18 cellular contexts compared by ENCODE assay signal in the genomic region with DNA sequence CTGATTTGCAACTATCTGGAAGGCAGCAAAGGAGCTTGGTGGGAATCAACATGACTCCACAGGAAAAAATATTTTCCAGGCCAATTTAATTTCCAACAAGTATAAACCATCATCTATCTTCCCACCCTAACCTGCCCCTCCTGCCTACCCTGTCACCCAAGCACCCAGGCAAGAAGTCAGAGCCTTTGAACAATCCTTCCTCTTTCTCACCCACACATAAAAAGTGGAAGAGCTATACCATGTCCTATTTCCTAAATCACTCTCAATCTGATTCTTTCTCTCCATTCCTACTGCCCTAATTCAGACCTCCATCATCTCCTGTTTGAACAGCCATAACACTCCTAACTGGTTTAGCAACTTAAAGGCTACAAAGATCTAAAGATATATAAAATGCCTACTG. TPM values are rescaled to one million over a fixed set of nuclear protein-coding genes. Genes with fewer than 3 reads are reported as not detected.
A peak's percentile ranks its signal among the peaks of the same experiment; 100 is the strongest.
DNase-seq lines count a peak whose midpoint lies in the region; FAIRE-seq and TF ChIP-seq lines count a peak whose summit lies in the region.
"Had no signal": no experiment of that assay in that cellular context is flagged by ENCODE, and none has a peak within 500 bp of the region (broad histone marks: within the 10 kb centered on the region; RNA-seq: fewer than 3 reads in every experiment).

No MANE protein-coding gene starts in this region.

- no peak overlapping the region for H4K5ac ChIP-seq in H9 (ENCODE audit: insufficient read length, low read depth, low read length)

- H2AK5ac ChIP-seq in H9 (ENCODE audit: insufficient read length, low read length) = no peak overlapping the region

- H2AFZ ChIP-seq in H9 (ENCODE audit: low read length) = no peak overlapping the region
- H2AFZ ChIP-seq: GM23338 had no signal

- H3K27me3 Mint-ChIP-seq in H9 (ENCODE audit: low read depth) = no peaks in the 10 kb centered on the region
- H3K27me3 Mint-ChIP-seq: dendritic cell treated with granulocyte-macrophage colony-stimulating factor and Interleukin-4, amounts not matched to agents 40 ng/mL and 50 ng/mL, for 4 days had no signal

- no peak overlapping the region for H3K18ac ChIP-seq in H9 (ENCODE audit: insufficient read length, low read depth, low read length)

- H3K4me3 Mint-ChIP-seq in H9 = no peak overlapping the region
- H3K4me3 Mint-ChIP-seq: dendritic cell treated with granulocyte-macrophage colony-stimulating factor and Interleukin-4, amounts not matched to agents 40 ng/mL and 50 ng/mL, for 4 days; GM23338 had no signal

- no peak overlapping the region for H4K8ac ChIP-seq in H9 (replicated peaks; ENCODE audit: insufficient read length, low read depth, low read length)

- no peak overlapping the region for H3K23ac ChIP-seq in H9 (ENCODE audit: insufficient read length, low read depth, low read length)

- peak; percentile 26 to 40 for DNase-seq in Kasumi-1 (lab: John Stamatoyannopoulos, UW)
- DNase-seq in esophagus muscularis mucosa (ENCODE audit: extremely low spot score) = no peak
- DNase-seq in sigmoid colon = no peak
- no peak for DNase-seq in adrenal gland
- no peak for DNase-seq in H9
- DNase-seq in effector memory CD4-positive, alpha-beta T cell = no peak
- no peak for DNase-seq in kidney
- DNase-seq: activated CD4-positive, alpha-beta T cell treated with anti-CD3 and anti-CD28 coated beads for 4 hours; activated CD8-positive, alpha-beta memory T cell treated with anti-CD3 and anti-CD28 coated beads, Interleukin-2, amount 50 U/mL, for 48 hours; KG1; kidney glomerular epithelial cell; SJCRH30; T-helper 9 cell had no signal

- no peak overlapping the region for H3K56ac ChIP-seq in H9 (ENCODE audit: insufficient read length, low read depth, low read length)

- no peak overlapping the region for H3K14ac ChIP-seq in H9 (ENCODE audit: insufficient read depth, low read length)

- H3K4ac ChIP-seq in H9 (ENCODE audit: low read depth, low read length) = no peak overlapping the region

- no peaks in the 10 kb centered on the region for H3K79me1 ChIP-seq in H9 (ENCODE audit: insufficient read depth, low read depth, low read length, poor library complexity, severe bottlenecking)

- no peak overlapping the region for H2BK5ac ChIP-seq in H9 (ENCODE audit: insufficient read length, low read length)

- no peaks in the 10 kb centered on the region; a peak in 1 of 5 replicates for H3K9me3 Mint-ChIP-seq in H9
- H3K9me3 Mint-ChIP-seq: dendritic cell treated with granulocyte-macrophage colony-stimulating factor and Interleukin-4, amounts not matched to agents 40 ng/mL and 50 ng/mL, for 4 days; GM23338 had no signal

- TF ChIP-seq EP300 in esophagus muscularis mucosa (IDR thresholded peaks at IDR 0.05) (no peak), sigmoid colon (IDR thresholded peaks at IDR 0.05) (no peak)

- no peak for TF ChIP-seq CTCF in C4-2B (conservative IDR thresholded peaks at IDR 0.05)
- no peak for TF ChIP-seq CTCF in esophagus muscularis mucosa (IDR thresholded peaks at IDR 0.05)
- TF ChIP-seq CTCF in sigmoid colon (IDR thresholded peaks at IDR 0.05) = no peak
- no peak for TF ChIP-seq CTCF in adrenal gland (IDR thresholded peaks at IDR 0.05)
- TF ChIP-seq CTCF in H9 (conservative IDR thresholded peaks at IDR 0.05) = no peak
- TF ChIP-seq CTCF in kidney (IDR thresholded peaks at IDR 0.05; ENCODE audit: borderline replicate concordance, extremely low read depth, insufficient read depth) = no peak

- no peak for TF ChIP-seq POLR2A in esophagus muscularis mucosa (IDR thresholded peaks at IDR 0.05; ENCODE audit: low read depth)
- no peak for TF ChIP-seq POLR2A in sigmoid colon (IDR thresholded peaks at IDR 0.05)
- TF ChIP-seq POLR2A in adrenal gland (IDR thresholded peaks at IDR 0.05) = no peak

- no peak overlapping the region for H2BK12ac ChIP-seq in H9 (ENCODE audit: insufficient read length, low read depth, low read length)

- H3K9ac ChIP-seq in H9 (ENCODE audit: extremely low read depth, insufficient read length, low read length) (no peak overlapping the region), kidney (ENCODE audit: low read length in 2 of 2) (no peak overlapping the region)

- H4K91ac ChIP-seq in H9 (ENCODE audit: insufficient read length, low read depth, low read length) = no peak overlapping the region

- intact Hi-C loops in esophagus muscularis mucosa (cut with DNase I) (no loop called here), sigmoid colon (cut with DNase I) (no loop called here), adrenal gland (cut with DNase I) (no loop called here), kidney (cut with DNase I) (no loop called here)

- H3K4me2 ChIP-seq in H9 (ENCODE audit: insufficient read depth, insufficient read length, low read length) = no peak overlapping the region
- H3K4me2 ChIP-seq: GM23338 had no signal

- no peaks in the 10 kb centered on the region for H3K9me3 ChIP-seq in esophagus muscularis mucosa
- no peaks in the 10 kb centered on the region for H3K9me3 ChIP-seq in sigmoid colon
- no peaks in the 10 kb centered on the region for H3K9me3 ChIP-seq in adrenal gland (replicated peaks in 1 of 3)
- H3K9me3 ChIP-seq in H9 (ENCODE audit: control insufficient read depth, low read depth, low read length) = no peaks in the 10 kb centered on the region
- no peaks in the 10 kb centered on the region for H3K9me3 ChIP-seq in effector memory CD4-positive, alpha-beta T cell (ENCODE audit: control insufficient read depth, low read length)
- no peaks in the 10 kb centered on the region for H3K9me3 ChIP-seq in kidney (ENCODE audit: control insufficient read depth in 1 of 2, low read length in 2 of 2)
- H3K9me3 ChIP-seq: SJCRH30 had no signal

- no peaks in the 10 kb centered on the region; the same call in 1 of the 2 replicates for H3K79me2 ChIP-seq in H9 (ENCODE audit: insufficient read depth, low read length)

- H3K4me1 Mint-ChIP-seq in H9 = peaks cover 37 to 38% of the 10 kb centered on the region in 2 experiments

- H3K36me3 Mint-ChIP-seq in H9 (ENCODE audit: insufficient read depth in 1 of 3, low read depth in 3 of 3) = no peaks in the 10 kb centered on the region

- no peak overlapping the region for H3K4me3 ChIP-seq in esophagus muscularis mucosa
- H3K4me3 ChIP-seq in sigmoid colon = no peak overlapping the region
- no peak overlapping the region for H3K4me3 ChIP-seq in adrenal gland
- no peak overlapping the region for H3K4me3 ChIP-seq in effector memory CD4-positive, alpha-beta T cell (ENCODE audit: insufficient read depth, low read depth, low read length, poor library complexity, severe bottlenecking)
- H3K4me3 ChIP-seq in kidney (ENCODE audit: low read length in 2 of 2) = no peak overlapping the region
- H3K4me3 ChIP-seq: GM12878, GM23338, SJCRH30, skin epidermis had no signal

- H3K23me2 ChIP-seq in H9 (ENCODE audit: insufficient read length, low read depth, low read length, poor library complexity, severe bottlenecking) = no peaks in the 10 kb centered on the region

- peaks cover 9 to 45% (median 39%) of the 10 kb centered on the region in 4 donors for H3K4me1 ChIP-seq in esophagus muscularis mucosa
- peaks cover 0 to 24% (median 22%) of the 10 kb centered on the region in 4 donors for H3K4me1 ChIP-seq in sigmoid colon
- H3K4me1 ChIP-seq in adrenal gland (replicated peaks in 1 of 2) = peaks cover 13 to 47% of the 10 kb centered on the region in 2 donors
- H3K4me1 ChIP-seq in H9 (ENCODE audit: insufficient read depth, low read length) = peaks cover 6% of the 10 kb centered on the region; the same call in 1 of the 2 replicates
- no peaks in the 10 kb centered on the region for H3K4me1 ChIP-seq in effector memory CD4-positive, alpha-beta T cell (ENCODE audit: control insufficient read depth, insufficient read depth, low read length, poor library complexity, severe bottlenecking)
- peaks cover 0 to 9% of the 10 kb centered on the region in 2 donors for H3K4me1 ChIP-seq in kidney (ENCODE audit: control insufficient read depth in 1 of 2, insufficient read depth in 1 of 2, low read depth in 1 of 2, low read length in 2 of 2)
- H3K4me1 ChIP-seq: SJCRH30 had no signal

- H2BK15ac ChIP-seq in H9 (ENCODE audit: low read depth, low read length) = no peak overlapping the region

- H3K27ac ChIP-seq in C4-2B = peak overlapping the region; percentile 61; the same call in 1 of the 2 replicates
- peak overlapping the region in 3 of 4 donors; percentile 16 to 57 (median 54) for H3K27ac ChIP-seq in esophagus muscularis mucosa (replicated peaks in 1 of 4)
- peak overlapping the region in 3 of 4 donors; percentile 7 to 64 (median 33) for H3K27ac ChIP-seq in sigmoid colon
- peak overlapping the region in 2 of 5 donors; percentile 47 to 67 for H3K27ac ChIP-seq in adrenal gland
- H3K27ac ChIP-seq in H9 (ENCODE audit: insufficient read length, low read depth, low read length) = no peak overlapping the region
- no peak overlapping the region for H3K27ac ChIP-seq in effector memory CD4-positive, alpha-beta T cell (ENCODE audit: insufficient read depth, low read length, poor library complexity, severe bottlenecking)
- H3K27ac ChIP-seq in kidney (ENCODE audit: low read depth in 2 of 2, low read length in 2 of 2) = peak overlapping the region in 1 of 2 donors; percentile 78
- H3K27ac ChIP-seq: SJCRH30 had no signal

- H3T11ph ChIP-seq in H9 (ENCODE audit: low read length) = no peak overlapping the region

- H3K36me3 ChIP-seq in esophagus muscularis mucosa (no peaks in the 10 kb centered on the region), sigmoid colon (no peaks in the 10 kb centered on the region), adrenal gland (replicated peaks in 1 of 2) (no peaks in the 10 kb centered on the region), kidney (ENCODE audit: control insufficient read depth in 1 of 2, insufficient read depth in 2 of 2, low read length in 2 of 2) (no peaks in the 10 kb centered on the region)
- H3K36me3 ChIP-seq in effector memory CD4-positive, alpha-beta T cell (ENCODE audit: control insufficient read depth, insufficient read depth, low read length) = no peaks in the 10 kb centered on the region
- H3K36me3 ChIP-seq: SJCRH30 had no signal

- H3K27me3 ChIP-seq in esophagus muscularis mucosa (no peaks in the 10 kb centered on the region), sigmoid colon (no peaks in the 10 kb centered on the region), adrenal gland (no peaks in the 10 kb centered on the region), H9 (ENCODE audit: insufficient read depth, low read length) (no peaks in the 10 kb centered on the region)
- no peaks in the 10 kb centered on the region for H3K27me3 ChIP-seq in effector memory CD4-positive, alpha-beta T cell (replicated peaks; ENCODE audit: control insufficient read depth, insufficient read depth, low read length, poor library complexity, severe bottlenecking)
- H3K27me3 ChIP-seq: SJCRH30 had no signal

- H2BK20ac ChIP-seq in H9 (ENCODE audit: low read depth, low read length, poor library complexity, severe bottlenecking) = no peak overlapping the region

- H2BK120ac ChIP-seq in H9 (ENCODE audit: low read depth, low read length, poor library complexity, severe bottlenecking) = no peak overlapping the region

- no peak for FAIRE-seq in kidney (lab: Jason Lieb, UNC)
- FAIRE-seq: GM12878 had no signal

- no peak overlapping the region for H3K27ac Mint-ChIP-seq in H9
- H3K27ac Mint-ChIP-seq: dendritic cell treated with granulocyte-macrophage colony-stimulating factor and Interleukin-4, amounts not matched to agents 40 ng/mL and 50 ng/mL, for 4 days; GM23338 had no signal

- no peaks in the 10 kb centered on the region for H4K20me1 ChIP-seq in H9 (ENCODE audit: control insufficient read depth, insufficient read depth, insufficient read length)

RNA-seq across cellular contexts. Expression of a gene that starts 12.6 kb away (rescaled TPM):
- total RNA-seq in esophagus muscularis mucosa (10 to 100 TPM; 33.2 to 48.3 (median 40.2) TPM), sigmoid colon (10 to 100 TPM; 22.7 to 31.6 (median 24.8) TPM), adrenal gland (10 to 100 TPM; 33.1 to 74.0 (median 60.6) TPM), H9 (2021) (13.6 and 16.6 TPM in 2 replicates), kidney (35.1 TPM)
- polyA plus RNA-seq in sigmoid colon (1 to 10 TPM; 2.1 to 5.4 (median 3.5) TPM), adrenal gland (10 to 100 TPM; 11.7 to 43.5 (median 15.8) TPM), kidney (ENCODE audit: insufficient read depth, low read depth, low replicate concordance) (12.3 TPM)

RNA-seq across cellular contexts. Expression of a gene that starts 57.3 kb away (rescaled TPM):
- 1 to 10 TPM; 5.0 to 8.7 (median 5.8) TPM for total RNA-seq in esophagus muscularis mucosa
- total RNA-seq in sigmoid colon = 1 to 10 TPM; 5.8 to 9.1 (median 8.1) TPM
- 1 to 10 TPM; 2.4 to 4.9 (median 4.0) TPM for polyA plus RNA-seq in sigmoid colon
- 10 to 100 TPM in 1 of 8 donors, 1 to 10 TPM in 7; 2.8 to 32.2 (median 7.7) TPM for total RNA-seq in adrenal gland
- 1 to 10 TPM; 2.6 to 7.9 (median 3.0) TPM for polyA plus RNA-seq in adrenal gland
- total RNA-seq in H9 (2021) = 18.6 and 19.3 TPM in 2 replicates
- total RNA-seq in kidney = 5.3 TPM
- 2.0 TPM for polyA plus RNA-seq in kidney (ENCODE audit: insufficient read depth, low read depth, low replicate concordance)

RNA-seq across cellular contexts. Expression of a gene that starts 57.6 kb away (rescaled TPM):
- total RNA-seq in esophagus muscularis mucosa (10 to 100 TPM; 59.8 to 92.9 (median 77.2) TPM), sigmoid colon (100 to 1,000 TPM in 1 of 4 donors, 10 to 100 TPM in 3; 85.1 to 100 (median 92.4) TPM), adrenal gland (10 to 100 TPM; 54.9 to 99.9 (median 77.5) TPM), H9 (2021) (71.9 and 72.2 TPM in 2 replicates), kidney (66.2 TPM)
- polyA plus RNA-seq in sigmoid colon (100 to 1,000 TPM in 1 of 3 donors, 10 to 100 TPM in 2; 78.1 to 105 (median 90.7) TPM), adrenal gland (10 to 100 TPM; 89.9 to 99.8 (median 90.6) TPM), kidney (ENCODE audit: insufficient read depth, low read depth, low replicate concordance) (108 TPM)

Comparison
In these comparisons a context has a peak if more than half of its experiments do, and no peak if none do; other contexts are left out.
1. H3K27ac ChIP-seq: peak in C4-2B (single experiment), esophagus muscularis mucosa (3 of 4) and sigmoid colon (3 of 4); none in H9 (single experiment) and effector memory CD4-positive, alpha-beta T cell (single experiment).
2. DNase-seq: peak in Kasumi-1 (2 of 2); none in esophagus muscularis mucosa (single experiment), sigmoid colon (single experiment), adrenal gland (0 of 7), H9 (single experiment), effector memory CD4-positive, alpha-beta T cell (0 of 3) and kidney (single experiment).